In the genomic region with DNA sequence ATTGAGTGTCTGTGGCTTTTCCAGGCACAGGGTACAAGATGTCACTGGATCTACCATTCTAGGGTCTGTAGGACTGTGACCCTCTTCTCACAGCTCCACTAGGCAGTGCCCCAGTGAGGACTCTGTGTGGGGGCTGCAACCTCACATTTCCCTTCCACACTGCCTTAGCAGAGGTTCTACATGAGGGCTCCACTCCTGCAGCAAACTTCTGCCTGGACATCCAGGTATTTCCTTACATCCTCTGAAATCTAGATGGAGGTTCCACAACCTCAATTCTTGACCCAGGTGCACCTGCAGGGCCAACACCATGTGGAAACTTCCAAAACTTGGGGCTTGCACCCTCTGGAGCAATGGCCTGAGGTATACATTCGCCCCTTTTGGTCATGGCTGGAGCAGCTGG, we compare ENCODE assay signal across 19 cellular contexts.
DNase-seq lines count a peak whose midpoint lies in the region; ATAC-seq and TF ChIP-seq lines count a peak whose summit lies in the region.
"Had no signal": no experiment of that assay in that cellular context is flagged by ENCODE, and none has a peak within 500 bp of the region (broad histone marks: within the 10 kb centered on the region; RNA-seq: fewer than 3 reads in every experiment).

No MANE protein-coding gene starts in this region.

- intact Hi-C loops in activated CD8-positive, alpha-beta T cell treated with anti-CD3 and anti-CD28 coated beads for 36 hours (cut with micrococcal nuclease) = no loop called here

- no peaks in the 10 kb centered on the region for H3K4me1 ChIP-seq in endodermal cell (ENCODE audit: control insufficient read depth, insufficient read depth, low read length)
- H3K4me1 ChIP-seq: A549; BLaER1 treated with 17β-estradiol and CSF1 and Interleukin-3, amounts not matched to agents 10 nM and 100 nM; Caco-2 had no signal

- peaks cover 20% of the 10 kb centered on the region for H3K36me3 Mint-ChIP-seq in endodermal cell (ENCODE audit: low read depth)
- no peaks in the 10 kb centered on the region for H3K36me3 Mint-ChIP-seq in activated CD8-positive, alpha-beta T cell treated with anti-CD3 and anti-CD28 coated beads for 36 hours (ENCODE audit: low read depth)
- H3K36me3 Mint-ChIP-seq in activated naive CD8-positive, alpha-beta T cell treated with anti-CD3 and anti-CD28 coated beads, Interleukin-2, amount 50 U/mL, for 24 hours (ENCODE audit: low read depth) = no peaks in the 10 kb centered on the region
- H3K36me3 Mint-ChIP-seq: CD8-positive, alpha-beta T cell had no signal

- ATAC-seq in activated CD8-positive, alpha-beta T cell treated with anti-CD3 and anti-CD28 coated beads for 36 hours = no peak
- ATAC-seq in activated naive CD8-positive, alpha-beta T cell treated with anti-CD3 and anti-CD28 coated beads, Interleukin-2, amount 50 U/mL, for 24 hours = no peak
- no peak for ATAC-seq in GM19395 (IDR thresholded peaks at IDR 0.05; ENCODE audit: unreplicated experiment)
- ATAC-seq: A549; CD8-positive, alpha-beta T cell had no signal

- no peak overlapping the region for H3K27ac ChIP-seq in endodermal cell (ENCODE audit: low read depth, low read length)
- H3K27ac ChIP-seq: 22Rv1; A549; BLaER1 treated with 17β-estradiol and CSF1 and Interleukin-3, amounts not matched to agents 10 nM and 100 nM; C4-2B had no signal

- DNase-seq in DMS53 (lab: John Stamatoyannopoulos, UW) = peak; percentile 37
- DNase-seq in DMS53 treated with DMSO at 0.1 percent for 48 hours (lab: John Stamatoyannopoulos, UW; ENCODE audit: unreplicated experiment) = no peak
- DNase-seq in endodermal cell = no peak
- DNase-seq in activated CD8-positive, alpha-beta T cell treated with anti-CD3 and anti-CD28 coated beads for 36 hours = no peak
- no peak for DNase-seq in activated naive CD8-positive, alpha-beta T cell treated with anti-CD3 and anti-CD28 coated beads, Interleukin-2, amount 50 U/mL, for 24 hours
- DNase-seq: AML-193; Caco-2; Calu3; CD4-positive, alpha-beta T cell; CD8-positive, alpha-beta T cell; DMS79 treated with DMSO at 0.1 percent for 48 hours; GF-D8 had no signal

- H3K9me3 ChIP-seq in endodermal cell (ENCODE audit: control insufficient read depth, low read length) (peaks cover 27% of the 10 kb centered on the region), iPS-18c (ENCODE audit: control insufficient read depth, insufficient read depth, low read length) (peaks cover 11% of the 10 kb centered on the region)

- no peaks in the 10 kb centered on the region for H3K36me3 ChIP-seq in endodermal cell (ENCODE audit: control insufficient read depth, insufficient read depth, low read length)

- no peak overlapping the region for H3K4me3 Mint-ChIP-seq in endodermal cell
- no peak overlapping the region for H3K4me3 Mint-ChIP-seq in activated CD8-positive, alpha-beta T cell treated with anti-CD3 and anti-CD28 coated beads for 36 hours
- no peak overlapping the region for H3K4me3 Mint-ChIP-seq in activated naive CD8-positive, alpha-beta T cell treated with anti-CD3 and anti-CD28 coated beads, Interleukin-2, amount 50 U/mL, for 24 hours
- H3K4me3 Mint-ChIP-seq: B cell; CD4-positive, alpha-beta T cell; CD8-positive, alpha-beta T cell had no signal

- H3K4me3 ChIP-seq in endodermal cell (ENCODE audit: low read length) (peak overlapping the region; percentile 24), iPS-18c (ENCODE audit: insufficient read depth, low read depth, low read length) (peak overlapping the region; percentile 15; the same call in 1 of the 2 replicates)
- H3K4me3 ChIP-seq: A549; BLaER1 treated with 17β-estradiol and CSF1 and Interleukin-3, amounts not matched to agents 10 nM and 100 nM had no signal

- WGBS in endodermal cell (ENCODE audit: insufficient coverage in 1 of 2, insufficient read length in 1 of 2), 2 experiments = 91% methylated on average over 1 of the region's 1 CpG; no CpG with 5 or more reads in 1 of the 2 experiments

- peaks cover 56% of the 10 kb centered on the region for H3K9me3 Mint-ChIP-seq in endodermal cell
- peaks cover 21% of the 10 kb centered on the region for H3K9me3 Mint-ChIP-seq in activated CD8-positive, alpha-beta T cell treated with anti-CD3 and anti-CD28 coated beads for 36 hours
- peaks cover 28% of the 10 kb centered on the region for H3K9me3 Mint-ChIP-seq in activated naive CD8-positive, alpha-beta T cell treated with anti-CD3 and anti-CD28 coated beads, Interleukin-2, amount 50 U/mL, for 24 hours

- POLR2A ChIA-PET in activated CD8-positive, alpha-beta T cell treated with anti-CD3 and anti-CD28 coated beads for 36 hours (lab: Charles Lee) = no interaction called here

- H3K9ac ChIP-seq in endodermal cell (ENCODE audit: extremely low read depth, low read length, poor library complexity, severe bottlenecking) = no peak overlapping the region
- H3K9ac ChIP-seq: BLaER1 treated with 17β-estradiol and CSF1 and Interleukin-3, amounts not matched to agents 10 nM and 100 nM had no signal

- H3K4me1 Mint-ChIP-seq in endodermal cell = peaks cover 3% of the 10 kb centered on the region
- H3K4me1 Mint-ChIP-seq in activated CD8-positive, alpha-beta T cell treated with anti-CD3 and anti-CD28 coated beads for 36 hours (ENCODE audit: low read depth) = no peaks in the 10 kb centered on the region
- H3K4me1 Mint-ChIP-seq in activated naive CD8-positive, alpha-beta T cell treated with anti-CD3 and anti-CD28 coated beads, Interleukin-2, amount 50 U/mL, for 24 hours = no peaks in the 10 kb centered on the region
- H3K4me1 Mint-ChIP-seq: B cell had no signal

- H3K27ac Mint-ChIP-seq in endodermal cell = no peak overlapping the region
- no peak overlapping the region for H3K27ac Mint-ChIP-seq in activated CD8-positive, alpha-beta T cell treated with anti-CD3 and anti-CD28 coated beads for 36 hours
- no peak overlapping the region for H3K27ac Mint-ChIP-seq in activated naive CD8-positive, alpha-beta T cell treated with anti-CD3 and anti-CD28 coated beads, Interleukin-2, amount 50 U/mL, for 24 hours
- H3K27ac Mint-ChIP-seq: B cell; CD4-positive, alpha-beta T cell; CD8-positive, alpha-beta T cell had no signal

- H3K27me3 Mint-ChIP-seq in endodermal cell (ENCODE audit: insufficient read depth) = no peaks in the 10 kb centered on the region
- no peaks in the 10 kb centered on the region for H3K27me3 Mint-ChIP-seq in activated CD8-positive, alpha-beta T cell treated with anti-CD3 and anti-CD28 coated beads for 36 hours
- no peaks in the 10 kb centered on the region for H3K27me3 Mint-ChIP-seq in activated naive CD8-positive, alpha-beta T cell treated with anti-CD3 and anti-CD28 coated beads, Interleukin-2, amount 50 U/mL, for 24 hours
- H3K27me3 Mint-ChIP-seq: B cell; CD4-positive, alpha-beta T cell had no signal

- CTCF ChIA-PET in activated CD8-positive, alpha-beta T cell treated with anti-CD3 and anti-CD28 coated beads for 36 hours (lab: Charles Lee) = no interaction called here

- no peak for TF ChIP-seq CTCF in endodermal cell (conservative IDR thresholded peaks at IDR 0.05)
- no peak for TF ChIP-seq CTCF in activated CD8-positive, alpha-beta T cell treated with anti-CD3 and anti-CD28 coated beads for 36 hours (IDR thresholded peaks at IDR 0.05)

- no peaks in the 10 kb centered on the region for H3K27me3 ChIP-seq in endodermal cell (ENCODE audit: control insufficient read depth, insufficient read depth, low read length, poor library complexity, severe bottlenecking)
- H3K27me3 ChIP-seq: BLaER1 treated with 17β-estradiol and CSF1 and Interleukin-3, amounts not matched to agents 10 nM and 100 nM had no signal
